ENCODE assay signal across 10 cellular contexts in the genomic region with DNA sequence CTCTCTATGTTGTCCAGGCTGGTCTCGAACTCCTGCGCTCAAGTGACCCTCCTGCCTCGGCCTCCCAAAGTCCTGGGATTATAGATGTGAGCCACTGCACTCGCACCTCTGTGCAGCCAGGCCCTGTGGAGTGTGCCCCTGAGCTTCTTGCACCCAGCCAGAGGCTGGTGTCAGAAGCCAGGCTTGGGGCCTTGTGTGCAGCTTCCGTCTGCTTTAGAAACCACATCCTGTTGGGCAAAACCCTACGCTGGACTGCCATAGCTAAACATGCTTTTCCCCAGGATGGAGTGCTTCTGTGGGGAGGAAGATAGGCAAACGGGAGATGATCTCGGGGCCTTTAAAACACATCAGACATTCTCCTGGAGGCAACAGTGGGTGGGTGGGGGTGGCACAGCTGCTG. TPM values are rescaled to one million over a fixed set of nuclear protein-coding genes. Genes with fewer than 3 reads are reported as not detected.
DNase-seq lines count a peak whose midpoint lies in the region; ATAC-seq and TF ChIP-seq lines count a peak whose summit lies in the region.
"Had no signal": no experiment of that assay in that cellular context is flagged by ENCODE, and none has a peak within 500 bp of the region (broad histone marks: within the 10 kb centered on the region; RNA-seq: fewer than 3 reads in every experiment).

No MANE protein-coding gene starts in this region.

- no peak overlapping the region for H3K4me3 ChIP-seq in CD4-positive, alpha-beta memory T cell (ENCODE audit: low read length in 2 of 2)

- no peaks in the 10 kb centered on the region for H3K27me3 ChIP-seq in CD4-positive, alpha-beta memory T cell (ENCODE audit: insufficient read depth, low read length)

- H3K27ac ChIP-seq in CD4-positive, alpha-beta memory T cell (ENCODE audit: low read depth, low read length), result peak overlapping the region; percentile 6
- H3K27ac ChIP-seq: WERI-Rb-1 had no signal

- H3K9me3 Mint-ChIP-seq in CD4-positive, alpha-beta memory T cell, result peaks cover 0 to 9% (median 0%) of the 10 kb centered on the region in 8 donors
- H3K9me3 Mint-ChIP-seq in nephron progenitor cell, result peaks cover 7% of the 10 kb centered on the region

- peaks cover 58% of the 10 kb centered on the region for H3K36me3 ChIP-seq in CD4-positive, alpha-beta memory T cell (ENCODE audit: insufficient read depth, low read length)

- CTCF ChIA-PET in CD4-positive, alpha-beta memory T cell (lab: Charles Lee; ENCODE audit: partially characterized antibody), result interaction anchor here (0.7 to 2.2 kb wide), 18 partner anchors 9 to 235 kb away, joined by 3 to 16 read pairs (median 4); partner anchors contain the start of gene RAPGEF1

- peak overlapping the region; percentile 67 to 87 (median 78) for H3K4me3 Mint-ChIP-seq in CD4-positive, alpha-beta memory T cell
- no peak overlapping the region for H3K4me3 Mint-ChIP-seq in nephron progenitor cell

- H3K4me1 Mint-ChIP-seq in CD4-positive, alpha-beta memory T cell, result peaks cover 24 to 57% (median 32%) of the 10 kb centered on the region in 4 donors
- H3K4me1 Mint-ChIP-seq in nephron progenitor cell, result peaks cover 18% of the 10 kb centered on the region

- H3K27ac Mint-ChIP-seq in CD4-positive, alpha-beta memory T cell, result peak overlapping the region; percentile 85 to 97 (median 92)
- peak overlapping the region; percentile 42 for H3K27ac Mint-ChIP-seq in nephron progenitor cell

- POLR2A ChIA-PET in CD4-positive, alpha-beta memory T cell (lab: Charles Lee; ENCODE audit: partially characterized antibody), result interaction anchor here (0.7 to 1.9 kb wide), 17 partner anchors 9 to 307 kb away, joined by 3 to 21 read pairs (median 5); partner anchors contain the start of gene RAPGEF1

- H3K27me3 Mint-ChIP-seq in CD4-positive, alpha-beta memory T cell, result no peaks in the 10 kb centered on the region
- peaks cover 2% of the 10 kb centered on the region for H3K27me3 Mint-ChIP-seq in nephron progenitor cell (ENCODE audit: low read depth, poor library complexity)

- no peaks in the 10 kb centered on the region for H3K9me3 ChIP-seq in CD4-positive, alpha-beta memory T cell (ENCODE audit: control insufficient read depth in 1 of 2, low read length in 2 of 2)

- DNase-seq in CD4-positive, alpha-beta memory T cell, result peak; percentile 56 to 77 (median 60)
- DNase-seq in NOMO-1 (lab: John Stamatoyannopoulos, UW; ENCODE audit: unreplicated experiment in 2 of 2) (peak; percentile 79 to 89), activated T-helper 1 cell treated with Interleukin-2 at 50 U/mL for 16 hours (ENCODE audit: low read depth) (peak; percentile 42), nephron progenitor cell (no peak), DMS 273 (lab: John Stamatoyannopoulos, UW; ENCODE audit: unreplicated experiment) (no peak), AG08396 (ENCODE audit: low spot score) (no peak)
- DNase-seq: WERI-Rb-1 had no signal

- TF ChIP-seq CTCF in nephron progenitor cell (IDR thresholded peaks at IDR 0.05), result no peak

- intact Hi-C loops in CD4-positive, alpha-beta memory T cell (cut with micrococcal nuclease), result no loop called here

- ATAC-seq in HG02759 (IDR thresholded peaks at IDR 0.05; ENCODE audit: unreplicated experiment) (no peak), GM18511 (IDR thresholded peaks at IDR 0.05; ENCODE audit: unreplicated experiment) (no peak)

- H3K36me3 Mint-ChIP-seq in CD4-positive, alpha-beta memory T cell, result peaks cover 41 to 56% of the 10 kb centered on the region in 2 donors
- peaks cover 42% of the 10 kb centered on the region for H3K36me3 Mint-ChIP-seq in nephron progenitor cell (ENCODE audit: low read depth)

- peaks cover 35% of the 10 kb centered on the region for H3K4me1 ChIP-seq in CD4-positive, alpha-beta memory T cell (ENCODE audit: insufficient read depth, low read length)

RNA-seq across cellular contexts. Expression of gene PRRT1B, which starts 40.1 kb away (rescaled TPM):
- not detected for total RNA-seq in CD4-positive, alpha-beta memory T cell
- polyA plus RNA-seq in CD4-positive, alpha-beta memory T cell, result not detected
- total RNA-seq: mononuclear cell had no signal

RNA-seq across cellular contexts. Expression of gene UCK1, which starts 54.3 kb away (rescaled TPM):
- total RNA-seq in CD4-positive, alpha-beta memory T cell, result 10 to 100 TPM; 36.1 to 39.7 TPM
- 10 to 100 TPM; 25.8 to 26.8 TPM for polyA plus RNA-seq in CD4-positive, alpha-beta memory T cell

Comparison
In these comparisons a context has a peak if more than half of its experiments do, and no peak if none do; other contexts are left out.
1. DNase-seq: peak in CD4-positive, alpha-beta memory T cell (5 of 5), NOMO-1 (2 of 2) and activated T-helper 1 cell treated with Interleukin-2 at 50 U/mL for 16 hours (single experiment); none in nephron progenitor cell (single experiment), DMS 273 (single experiment) and AG08396 (single experiment).